8 cellular contexts compared by ENCODE assay signal in the genomic region with DNA sequence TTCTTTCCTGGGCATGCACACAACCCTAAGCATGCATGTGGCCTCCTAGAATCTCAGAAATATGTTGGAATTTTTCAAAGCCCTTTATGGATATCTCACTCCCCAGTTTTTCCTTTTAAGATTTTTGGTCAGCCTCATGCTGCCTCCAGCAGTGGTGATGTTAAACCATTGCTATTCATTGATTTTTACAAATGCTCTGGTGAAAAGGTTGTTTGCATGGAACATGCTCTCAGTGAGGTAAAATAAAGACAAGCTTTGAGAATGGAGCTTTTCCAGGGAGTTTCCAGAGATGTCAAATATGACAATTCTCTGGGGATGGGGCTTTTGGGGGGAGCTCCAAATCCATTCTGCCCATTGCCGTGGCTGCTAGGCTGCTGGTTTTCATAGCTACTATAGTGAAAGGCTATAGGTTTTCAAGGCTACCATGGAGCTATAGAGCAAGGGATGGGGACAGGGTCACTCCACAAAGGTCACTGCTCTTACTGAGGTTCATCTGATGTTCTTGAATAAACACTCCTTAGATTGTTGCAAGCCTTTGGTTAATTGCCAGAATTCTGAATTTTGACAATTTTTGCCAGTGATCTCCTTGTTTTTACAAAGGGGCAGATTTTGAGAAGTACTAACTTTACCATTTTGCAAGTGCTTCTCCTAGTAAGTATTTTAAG.
"Had no signal": no experiment of that assay in that cellular context is flagged by ENCODE, and none has a peak within 500 bp of the region (broad histone marks: within the 10 kb centered on the region; RNA-seq: fewer than 3 reads in every experiment).

No MANE protein-coding gene starts in this region.

- H3K4me3 ChIP-seq: GM23248, HAP-1 had no signal

- H3K36me3 Mint-ChIP-seq: IgD-negative memory B cell had no signal

- H3K4me2 ChIP-seq: KMS-11 had no signal

- DNase-seq: GM23248, H7, KBM-7 had no signal

- H3K27ac ChIP-seq: GM23248, KMS-11 had no signal

- H3K36me3 ChIP-seq: HAP-1 had no signal

- FAIRE-seq: HTR-8/SVneo had no signal

- H2AFZ ChIP-seq: GM23248 had no signal

- H3K27ac Mint-ChIP-seq: IgD-negative memory B cell had no signal

- H3K9me3 ChIP-seq: HAP-1 had no signal

- ATAC-seq: HCT116 had no signal

- H3K4me3 Mint-ChIP-seq: IgD-negative memory B cell had no signal

- H3K9ac ChIP-seq: GM23248, KMS-11 had no signal
